8 cellular contexts compared by ENCODE assay signal in the genomic region with DNA sequence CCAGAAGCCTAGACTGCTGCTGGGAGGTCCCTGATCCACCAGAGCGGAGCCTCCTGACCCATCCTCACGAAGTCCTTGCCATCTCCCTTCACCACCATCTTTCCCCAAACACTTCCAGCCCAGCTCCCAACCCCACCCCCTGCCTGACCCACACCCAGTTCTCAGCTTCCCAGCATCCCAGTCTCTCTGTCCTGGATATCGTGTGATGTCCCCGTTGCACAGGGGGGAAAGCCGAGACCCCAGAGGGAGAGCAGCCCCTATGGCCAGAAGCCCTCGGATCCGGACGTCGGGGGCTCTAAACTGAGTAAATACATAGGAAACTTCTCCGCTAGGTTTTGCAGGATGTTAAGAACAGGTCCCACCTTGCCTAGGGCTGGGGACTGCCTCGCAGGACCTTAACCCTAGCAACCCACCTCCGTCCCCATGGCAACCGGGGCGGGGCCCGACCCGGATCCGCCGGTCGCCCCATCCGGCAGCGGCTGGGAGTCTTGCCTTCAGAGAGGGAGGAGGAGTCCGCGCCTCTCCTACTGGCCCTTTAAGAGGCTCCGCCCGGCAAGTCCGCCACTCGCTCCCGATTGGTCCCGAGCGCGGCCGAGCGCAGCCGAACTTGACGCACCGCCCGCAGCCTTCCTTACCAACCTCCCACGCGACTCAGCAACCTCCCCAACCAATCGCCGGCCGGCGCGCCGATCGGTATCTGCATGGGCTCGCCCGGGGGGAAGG. TPM values are rescaled to one million over a fixed set of nuclear protein-coding genes. Genes with fewer than 3 reads are reported as not detected.
DNase-seq lines count a peak whose midpoint lies in the region; ATAC-seq and TF ChIP-seq lines count a peak whose summit lies in the region.

No MANE protein-coding gene starts in this region.

- DNase-seq in COR-L47 (lab: John Stamatoyannopoulos, UW) (peak; percentile 99), NT2/D1 (ENCODE audit: low read depth, low spot score) (peak; percentile 99), endodermal cell (peak; percentile 100), mesenteric fat pad (ENCODE audit: low spot score) (peak; percentile 100)
- peak; percentile 99 for DNase-seq in activated CD8-positive, alpha-beta memory T cell treated with anti-CD3 and anti-CD28 coated beads, Interleukin-2, amount 50 U/mL, for 24 hours (ENCODE audit: extremely low read depth)
- DNase-seq in stimulated activated CD8-positive, alpha-beta memory T cell treated with anti-CD3 and anti-CD28 coated beads, Interleukin-12 subunit alpha, Interleukin-12 subunit beta, amount 100 ng/mL, for 4 hours (ENCODE audit: low read depth), result peak; percentile 99

- no peaks in the 10 kb centered on the region for H3K27me3 ChIP-seq in HUES6 (ENCODE audit: control insufficient read depth, insufficient read depth, low read length)
- H3K27me3 ChIP-seq in NT2/D1 (ENCODE audit: insufficient read depth, insufficient read length), result no peaks in the 10 kb centered on the region
- peaks cover 8% of the 10 kb centered on the region for H3K27me3 ChIP-seq in endodermal cell (ENCODE audit: control insufficient read depth, insufficient read depth, low read length, poor library complexity, severe bottlenecking)

- 5 to 8% methylated on average over 17 to 46 of the region's 48 CpGs for WGBS in endodermal cell (ENCODE audit: insufficient coverage in 1 of 2, insufficient read length in 1 of 2), 2 experiments

- no peak overlapping the region for H3K9ac ChIP-seq in HUES6 (ENCODE audit: low read length)
- no peak overlapping the region for H3K9ac ChIP-seq in NT2/D1 (ENCODE audit: insufficient read length, low read depth)
- H3K9ac ChIP-seq in endodermal cell (ENCODE audit: extremely low read depth, low read length, poor library complexity, severe bottlenecking), result no peak overlapping the region

- H3K4me3 ChIP-seq in HUES6 (ENCODE audit: low read depth, low read length) (peak overlapping the region; percentile 37), NT2/D1 (ENCODE audit: insufficient read length, low read depth) (no peak overlapping the region), endodermal cell (ENCODE audit: low read length) (peak overlapping the region; percentile 71)

- no peak for TF ChIP-seq CTCF in endodermal cell (conservative IDR thresholded peaks at IDR 0.05)

- no peaks in the 10 kb centered on the region for H3K9me3 Mint-ChIP-seq in endodermal cell

- H3K4me3 Mint-ChIP-seq in endodermal cell, result peak overlapping the region; percentile 69

- H3K4me1 ChIP-seq in HUES6 (ENCODE audit: control insufficient read depth, insufficient read depth, low read length), result peaks cover 8% of the 10 kb centered on the region
- peaks cover 17% of the 10 kb centered on the region for H3K4me1 ChIP-seq in NT2/D1 (ENCODE audit: insufficient read depth, insufficient read length)
- H3K4me1 ChIP-seq in endodermal cell (ENCODE audit: control insufficient read depth, insufficient read depth, low read length), result no peaks in the 10 kb centered on the region

- H3K9me3 ChIP-seq in HUES6 (ENCODE audit: control insufficient read depth, insufficient read depth, low read depth, low read length) (no peaks in the 10 kb centered on the region), NT2/D1 (ENCODE audit: insufficient read depth, low read length) (no peaks in the 10 kb centered on the region), endodermal cell (ENCODE audit: control insufficient read depth, low read length) (no peaks in the 10 kb centered on the region)

- 0 out of 2 replicates have a peak, but pooled peaks cover 2% of the 10 kb centered on the region for H3K36me3 ChIP-seq in HUES6 (ENCODE audit: control insufficient read depth, insufficient read depth, low read length)
- peaks cover 24% of the 10 kb centered on the region for H3K36me3 ChIP-seq in NT2/D1 (ENCODE audit: insufficient read depth, insufficient read length, low read length)
- H3K36me3 ChIP-seq in endodermal cell (ENCODE audit: control insufficient read depth, insufficient read depth, low read length), result peaks cover 8% of the 10 kb centered on the region

- no peak overlapping the region for H3K27ac Mint-ChIP-seq in endodermal cell

- peaks cover 10% of the 10 kb centered on the region for H3K4me1 Mint-ChIP-seq in endodermal cell

- peak; percentile 90 for ATAC-seq in GM21515 (IDR thresholded peaks at IDR 0.05; ENCODE audit: unreplicated experiment)

- no peaks in the 10 kb centered on the region for H3K27me3 Mint-ChIP-seq in endodermal cell (ENCODE audit: insufficient read depth)

- H3K27ac ChIP-seq in HUES6 (ENCODE audit: low read depth, low read length) (no peak overlapping the region), endodermal cell (ENCODE audit: low read depth, low read length) (no peak overlapping the region)

- peaks cover 12% of the 10 kb centered on the region for H3K36me3 Mint-ChIP-seq in endodermal cell (ENCODE audit: low read depth)

RNA-seq across cellular contexts. Expression of a gene that starts 0.5 kb away (rescaled TPM):
- total RNA-seq in endodermal cell, result 100 to 1,000 TPM in 1 of 2 donors, 10 to 100 TPM in 1; 80.7 to 102 TPM
- 80.6 TPM for polyA plus RNA-seq in endodermal cell (2013, experiment 1 of 2)
- 89.1 TPM for polyA plus RNA-seq in endodermal cell (2013, experiment 2 of 2)
- 55.1 TPM for total RNA-seq in mesenteric fat pad

RNA-seq across cellular contexts. Expression of a gene that starts 13.0 kb away (rescaled TPM):
- total RNA-seq in endodermal cell (1 to 10 TPM in 1 of 2 donors, under 1 TPM in 1; 0.93 to 1.5 TPM), mesenteric fat pad (1.8 TPM)
- polyA plus RNA-seq in endodermal cell (2013, experiment 1 of 2), result 0.32 TPM
- polyA plus RNA-seq in endodermal cell (2013, experiment 2 of 2), result 0.33 TPM

RNA-seq across cellular contexts. Expression of a gene that starts 14.9 kb away (rescaled TPM):
- 10 to 100 TPM; 48.2 to 62.4 TPM for total RNA-seq in endodermal cell
- polyA plus RNA-seq in endodermal cell (2013, experiment 1 of 2), result 44.5 TPM
- 39.0 TPM for polyA plus RNA-seq in endodermal cell (2013, experiment 2 of 2)
- 63.1 TPM for total RNA-seq in mesenteric fat pad

RNA-seq across cellular contexts. Expression of a gene that starts 33.3 kb away (rescaled TPM):
- total RNA-seq in endodermal cell (1 to 10 TPM; 4.6 to 5.7 TPM), mesenteric fat pad (0.51 TPM)
- 0.75 TPM for polyA plus RNA-seq in endodermal cell (2013, experiment 1 of 2)
- polyA plus RNA-seq in endodermal cell (2013, experiment 2 of 2), result 0.62 TPM

RNA-seq across cellular contexts. Expression of a gene that starts 34.4 kb away (rescaled TPM):
- total RNA-seq in endodermal cell (under 1 TPM; 0.29 to 0.42 TPM), mesenteric fat pad (5.4 TPM)
- polyA plus RNA-seq in endodermal cell (2013, experiment 1 of 2), result 0.39 TPM
- polyA plus RNA-seq in endodermal cell (2013, experiment 2 of 2), result 0.25 TPM
